In the genomic region with DNA sequence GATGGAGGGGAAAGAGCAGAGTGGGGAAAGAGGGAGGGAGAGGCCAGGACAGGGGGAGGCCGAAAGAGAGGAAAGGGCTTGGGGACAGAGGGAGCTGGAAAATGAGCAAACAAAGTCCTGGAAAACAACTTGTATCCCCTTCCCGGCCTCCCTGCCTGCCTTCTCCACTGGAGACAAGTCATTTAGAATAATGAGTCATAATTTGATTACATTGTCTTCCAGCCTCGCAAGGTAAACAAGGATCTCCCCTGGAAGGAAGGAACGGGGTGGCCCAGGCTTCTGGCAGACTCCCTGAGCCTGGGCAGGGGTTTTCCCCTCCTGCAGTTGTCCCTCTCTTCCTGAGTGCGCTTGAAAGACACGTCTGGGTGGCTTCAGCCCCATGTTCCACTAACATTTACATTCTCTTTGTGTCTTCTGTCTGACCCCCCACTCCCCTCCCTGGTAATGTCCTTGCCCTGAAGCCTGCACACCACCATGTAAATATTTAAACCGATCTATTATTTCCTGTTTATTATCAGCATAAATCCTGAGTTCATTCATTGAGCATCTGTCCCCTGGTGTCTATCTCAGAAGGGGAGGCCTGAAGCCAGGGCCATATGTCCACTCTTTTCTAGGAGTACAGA, we compare ENCODE assay signal across 12 cellular contexts. TPM values are rescaled to one million over a fixed set of nuclear protein-coding genes. Genes with fewer than 3 reads are reported as not detected.
DNase-seq lines count a peak whose midpoint lies in the region; ATAC-seq, FAIRE-seq and TF ChIP-seq lines count a peak whose summit lies in the region.
"Had no signal": no experiment of that assay in that cellular context is flagged by ENCODE, and none has a peak within 500 bp of the region (broad histone marks: within the 10 kb centered on the region; RNA-seq: fewer than 3 reads in every experiment).

No MANE protein-coding gene starts in this region.

- H3K27ac ChIP-seq in SJSA1 (no peak overlapping the region), subcutaneous abdominal adipose tissue (ENCODE audit: low read depth, low read length) (peak overlapping the region; percentile 4), ascending aorta (no peak overlapping the region)

- intact Hi-C loops in ascending aorta (cut with DNase I): loop anchor here (5.0 kb wide), 2 partner anchors 72 to 73 kb away; partner anchors contain the start of genes GTPBP2 and VEGFA

- no peak for ATAC-seq in HG03135 (IDR thresholded peaks at IDR 0.05; ENCODE audit: unreplicated experiment)
- ATAC-seq: stimulated activated effector memory CD8-positive, alpha-beta T cell treated with anti-CD3 and anti-CD28 coated beads, Interleukin-12 subunit alpha, Interleukin-12 subunit beta, amount 100 ng/mL, for 72 hours had no signal

- H3K27me3 ChIP-seq in SJSA1 (replicated peaks) (no peaks in the 10 kb centered on the region), subcutaneous abdominal adipose tissue (ENCODE audit: control insufficient read depth in 5 of 5, insufficient read depth in 4 of 5, low read length in 5 of 5) (peaks cover 0 to 11% (median 3%) of the 10 kb centered on the region in 5 donors), ascending aorta (no peaks in the 10 kb centered on the region)

- no peak overlapping the region for H3K9ac ChIP-seq in subcutaneous abdominal adipose tissue (ENCODE audit: low read length in 5 of 5)

- no peak for FAIRE-seq in HTR-8/SVneo (lab: Jason Lieb, UNC)

- DNase-seq in NCI-H345 (lab: John Stamatoyannopoulos, UW) (peak; percentile 17), NCI-H345 treated with DMSO at 0.1 percent for 48 hours (lab: John Stamatoyannopoulos, UW; ENCODE audit: unreplicated experiment) (no peak), SJSA1 (ENCODE audit: low read depth in 1 of 2, low spot score in 2 of 2) (peak; percentile 93 to 94), iris pigment epithelial cell (ENCODE audit: low read depth) (peak; percentile 53), HTR-8/SVneo (ENCODE audit: insufficient read length, low spot score) (no peak), ascending aorta (ENCODE audit: low spot score in 2 of 2) (no peak)
- DNase-seq: activated CD4-positive, alpha-beta memory T cell treated with anti-CD3 and anti-CD28 coated beads, Interleukin-2, amount 10 ng/mL, durations not matched to agents 7 days and 5 days; naive B cell; NCI-H446 treated with DMSO at 0.1 percent for 48 hours had no signal

- H3K9me3 ChIP-seq in SJSA1 (replicated peaks): no peaks in the 10 kb centered on the region
- H3K9me3 ChIP-seq in subcutaneous abdominal adipose tissue (ENCODE audit: control insufficient read depth in 5 of 5, low read length in 5 of 5): no peaks in the 10 kb centered on the region
- no peaks in the 10 kb centered on the region for H3K9me3 ChIP-seq in ascending aorta

- H3K4me1 ChIP-seq in SJSA1 (replicated peaks) (peaks cover 48% of the 10 kb centered on the region), subcutaneous abdominal adipose tissue (ENCODE audit: control insufficient read depth in 5 of 5, insufficient read depth in 5 of 5, low read length in 5 of 5) (peaks cover 17 to 38% (median 35%) of the 10 kb centered on the region in 5 donors), ascending aorta (peaks cover 0 to 14% of the 10 kb centered on the region in 2 donors)

- H3K36me3 ChIP-seq in SJSA1 (no peaks in the 10 kb centered on the region), subcutaneous abdominal adipose tissue (ENCODE audit: control insufficient read depth in 5 of 5, insufficient read depth in 5 of 5, low read length in 5 of 5) (no peaks in the 10 kb centered on the region), ascending aorta (no peaks in the 10 kb centered on the region)

- TF ChIP-seq CTCF in ascending aorta (IDR thresholded peaks at IDR 0.05): no peak

- H3K4me3 ChIP-seq in SJSA1 (no peak overlapping the region), subcutaneous abdominal adipose tissue (ENCODE audit: low read depth in 1 of 5, low read length in 5 of 5) (no peak overlapping the region), ascending aorta (no peak overlapping the region)

RNA-seq across cellular contexts. Expression of gene MRPS18A, which starts 12.1 kb away (rescaled TPM):
- total RNA-seq in SJSA1 (2014; rRNA removed; shearing (Covaris generic)): 47.9 and 57.6 TPM in 2 replicates
- 29.8 TPM for total RNA-seq in ascending aorta

RNA-seq across cellular contexts. Expression of gene RSPH9, which starts 54.8 kb away (rescaled TPM):
- not detected in 2 replicates for total RNA-seq in SJSA1 (2014; rRNA removed; shearing (Covaris generic))
- total RNA-seq in ascending aorta: not detected
- total RNA-seq: activated CD4-positive, alpha-beta memory T cell treated with anti-CD3 and anti-CD28 coated beads, Interleukin-2, amount 10 ng/mL, durations not matched to agents 7 days and 5 days had no signal

Comparison
In these comparisons a context has a peak if more than half of its experiments do, and no peak if none do; other contexts are left out.
1. DNase-seq: peak in NCI-H345 (single experiment), SJSA1 (2 of 2) and iris pigment epithelial cell (single experiment); none in NCI-H345 treated with DMSO at 0.1 percent for 48 hours (single experiment), HTR-8/SVneo (single experiment) and ascending aorta (0 of 2).